Comparison of ENCODE assay signal across 8 cellular contexts in genomic region chr5:41856644-41857491, GRCh38. TPM values are rescaled to one million over a fixed set of nuclear protein-coding genes. Genes with fewer than 3 reads are reported as not detected.
A peak's percentile ranks its signal among the peaks of the same experiment; 100 is the strongest.
DNase-seq lines count a peak whose midpoint lies in the region; ATAC-seq and TF ChIP-seq lines count a peak whose summit lies in the region.

No MANE protein-coding gene starts in this region.

- TF ChIP-seq RAD21 in Ishikawa (IDR thresholded peaks at IDR 0.05; ENCODE audit: low read depth): peak; percentile 85

- intact Hi-C loops in posterior vena cava (cut with DNase I): loop anchor here in 1 of 2 donors (10.0 kb wide), 1 partner anchor 48 kb away; the partner anchor contains the start of gene RIMOC1

- H3K9me3 Mint-ChIP-seq in activated T-cell treated with anti-CD3 and anti-CD28 coated beads, Interleukin-2, amount 50 U/mL, for 4 hours: no peaks in the 10 kb centered on the region

- no peak overlapping the region for H3K4me3 Mint-ChIP-seq in activated T-cell treated with anti-CD3 and anti-CD28 coated beads, Interleukin-2, amount 50 U/mL, for 4 hours

- peaks cover 28% of the 10 kb centered on the region for H3K4me1 Mint-ChIP-seq in activated T-cell treated with anti-CD3 and anti-CD28 coated beads, Interleukin-2, amount 50 U/mL, for 4 hours (ENCODE audit: low read depth)

- H3K27me3 Mint-ChIP-seq in activated T-cell treated with anti-CD3 and anti-CD28 coated beads, Interleukin-2, amount 50 U/mL, for 4 hours (ENCODE audit: low read depth): no peaks in the 10 kb centered on the region

- no peak for TF ChIP-seq EP300 in Ishikawa (IDR thresholded peaks at IDR 0.05; ENCODE audit: borderline replicate concordance)

- peaks cover 33% of the 10 kb centered on the region for H3K36me3 Mint-ChIP-seq in activated T-cell treated with anti-CD3 and anti-CD28 coated beads, Interleukin-2, amount 50 U/mL, for 4 hours (ENCODE audit: insufficient read depth)

- ATAC-seq in GM21737 (IDR thresholded peaks at IDR 0.05; ENCODE audit: unreplicated experiment): peak; percentile 73
- ATAC-seq in activated T-cell treated with anti-CD3 and anti-CD28 coated beads, Interleukin-2, amount 50 U/mL, for 4 hours: peak; percentile 66 to 83

- DNase-seq in GDM1 (lab: John Stamatoyannopoulos, UW) (peak; percentile 30), NOMO-1 treated with dmso at 0.1 percent for 144 hours (lab: John Stamatoyannopoulos, UW; ENCODE audit: unreplicated experiment) (peak; percentile 73), fibroblast of the conjunctiva (ENCODE audit: low read depth) (peak; percentile 71), occipital lobe (lab: John Stamatoyannopoulos, UW) (peak; percentile 24), posterior vena cava (ENCODE audit: low spot score) (no peak)
- peak; percentile 36 for DNase-seq in activated T-cell treated with anti-CD3 and anti-CD28 coated beads, Interleukin-2, amount 50 U/mL, for 4 hours

TF ChIP-seq in Ishikawa, 13 proteins besides CTCF, POLR2A, EP300 and RAD21:
- TF ChIP-seq ZBTB7A (IDR thresholded peaks at IDR 0.05; ENCODE audit: low read depth): no peak
- no peak for TF ChIP-seq CEBPB (IDR thresholded peaks at IDR 0.05)
- TF ChIP-seq CREB1 (IDR thresholded peaks at IDR 0.05; ENCODE audit: low read depth): no peak
- TF ChIP-seq TAF1 (IDR thresholded peaks at IDR 0.05; ENCODE audit: low read depth): no peak
- TF ChIP-seq FOXM1 (IDR thresholded peaks at IDR 0.05; ENCODE audit: borderline replicate concordance, low read depth): no peak
- TF ChIP-seq YY1 (IDR thresholded peaks at IDR 0.05; ENCODE audit: low read depth): no peak
- TF ChIP-seq USF1 (IDR thresholded peaks at IDR 0.05): no peak
- no peak for TF ChIP-seq TEAD4 (IDR thresholded peaks at IDR 0.05)
- no peak for TF ChIP-seq MAX (IDR thresholded peaks at IDR 0.05)
- TF ChIP-seq NFIC (IDR thresholded peaks at IDR 0.05): no peak
- no peak for TF ChIP-seq REST (IDR thresholded peaks at IDR 0.05; ENCODE audit: low read depth)

RNA-seq across cellular contexts. Expression of gene OXCT1, which starts 13.4 kb away (rescaled TPM):
- 10 to 100 TPM; 77.8 to 96.1 (median 89.7) TPM for total RNA-seq in activated T-cell treated with anti-CD3 and anti-CD28 coated beads, Interleukin-2, amount 50 U/mL, for 4 hours
- total RNA-seq in occipital lobe (63.0 TPM), posterior vena cava (10 to 100 TPM; 44.0 to 44.2 TPM)

RNA-seq across cellular contexts. Expression of gene RIMOC1, which starts 47.3 kb away (rescaled TPM):
- 10 to 100 TPM; 30.0 to 32.9 (median 32.7) TPM for total RNA-seq in activated T-cell treated with anti-CD3 and anti-CD28 coated beads, Interleukin-2, amount 50 U/mL, for 4 hours
- 25.0 TPM for total RNA-seq in occipital lobe
- 10 to 100 TPM; 31.1 to 33.7 TPM for total RNA-seq in posterior vena cava
